Comparison of ENCODE assay signal across 27 cellular contexts in the genomic region with DNA sequence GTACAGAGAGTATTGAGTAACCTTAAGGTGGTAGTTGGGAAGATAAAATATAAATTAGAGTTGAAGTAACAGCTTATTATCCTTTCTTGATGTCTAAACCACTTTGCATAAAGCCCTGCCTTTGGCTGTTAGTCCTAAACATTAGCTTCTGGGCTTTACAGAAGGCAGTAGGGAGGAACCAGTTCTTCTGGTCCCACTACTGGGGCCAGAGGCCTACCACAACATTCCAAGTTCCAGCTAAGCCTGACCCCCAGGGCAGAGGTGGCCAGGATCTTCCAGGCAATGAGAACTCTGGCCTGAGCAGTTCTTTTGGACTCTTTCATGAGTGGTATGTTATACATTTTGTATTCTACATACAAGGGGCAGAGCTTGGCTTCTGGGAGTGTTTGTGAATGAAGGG. TPM values are rescaled to one million over a fixed set of nuclear protein-coding genes. Genes with fewer than 3 reads are reported as not detected.
DNase-seq lines count a peak whose midpoint lies in the region; ATAC-seq and TF ChIP-seq lines count a peak whose summit lies in the region.
"Had no signal": no experiment of that assay in that cellular context is flagged by ENCODE, and none has a peak within 500 bp of the region (broad histone marks: within the 10 kb centered on the region; RNA-seq: fewer than 3 reads in every experiment).

No MANE protein-coding gene starts in this region.

- peak overlapping the region in 1 of 2 donors; percentile 36 for H3K27ac ChIP-seq in breast epithelium
- H3K27ac ChIP-seq in hepatocyte, result no peak overlapping the region
- H3K27ac ChIP-seq: BLaER1 treated with 17β-estradiol and CSF1 and Interleukin-3, amounts not matched to agents 10 nM and 100 nM; HL-60; RWPE1; SK-N-MC had no signal

- peak; percentile 37 to 91 for DNase-seq in T47D (ENCODE audit: low read depth in 1 of 2, low spot score in 1 of 2)
- DNase-seq in breast epithelium (ENCODE audit: low spot score in 2 of 2), result no peak
- DNase-seq in NCI-H526 treated with DMSO at 0.1 percent for 48 hours (lab: John Stamatoyannopoulos, UW), result peak; percentile 8
- no peak for DNase-seq in hepatocyte (ENCODE audit: low spot score)
- no peak for DNase-seq in activated effector memory CD4-positive, alpha-beta T cell treated with anti-CD3 and anti-CD28 coated beads, Interleukin-2, amount 50 U/mL, for 16 hours
- no peak for DNase-seq in stimulated activated CD4-positive, alpha-beta T cell treated with anti-CD3 and anti-CD28 coated beads, Interleukin-2, amount 100 ng/mL, for 48 hours
- DNase-seq: AML-193; CD4-positive, alpha-beta T cell; DND-41; HCEC 1CT; Kasumi-1; NCI-H1105 treated with DMSO at 0.1 percent for 48 hours; NCI-H146; NCI-H1930; NCI-H2107; NCI-H446; NCI-H524 treated with DMSO at 0.1 percent for 48 hours; SHP77 had no signal

- no peaks in the 10 kb centered on the region for H3K4me1 ChIP-seq in breast epithelium
- no peaks in the 10 kb centered on the region for H3K4me1 ChIP-seq in hepatocyte (ENCODE audit: insufficient read depth)
- H3K4me1 ChIP-seq: BLaER1 treated with 17β-estradiol and CSF1 and Interleukin-3, amounts not matched to agents 10 nM and 100 nM had no signal

- in situ Hi-C loops in T47D (cut with HindIII; ENCODE audit: low pct_unique_long_range_greater_than_20kb, low sequenced_read_pairs), result no loop called here

- ATAC-seq in esophagus mucosa (peak; percentile 52), HG03439 (IDR thresholded peaks at IDR 0.05; ENCODE audit: unreplicated experiment) (no peak)
- ATAC-seq: Panc1 had no signal

- H3K9me3 ChIP-seq in breast epithelium (no peaks in the 10 kb centered on the region), hepatocyte (ENCODE audit: low read depth) (no peaks in the 10 kb centered on the region)
- H3K9me3 ChIP-seq: BLaER1 treated with 17β-estradiol and CSF1 and Interleukin-3, amounts not matched to agents 10 nM and 100 nM had no signal

- intact Hi-C loops in breast epithelium (cut with DNase I; ENCODE audit: low total_unique reads), result no loop called here

- no peaks in the 10 kb centered on the region for H3K79me2 ChIP-seq in hepatocyte

- no peaks in the 10 kb centered on the region for H4K20me1 ChIP-seq in hepatocyte (ENCODE audit: insufficient read depth, poor library complexity, severe bottlenecking)
- H4K20me1 ChIP-seq: BLaER1 treated with 17β-estradiol and CSF1 and Interleukin-3, amounts not matched to agents 10 nM and 100 nM had no signal

- no peaks in the 10 kb centered on the region for H3K36me3 ChIP-seq in breast epithelium
- no peaks in the 10 kb centered on the region for H3K36me3 ChIP-seq in hepatocyte (replicated peaks; ENCODE audit: insufficient read depth, low read depth)
- H3K36me3 ChIP-seq: BLaER1 treated with 17β-estradiol and CSF1 and Interleukin-3, amounts not matched to agents 10 nM and 100 nM had no signal

- no peak for TF ChIP-seq POLR2A in breast epithelium (IDR thresholded peaks at IDR 0.05)

- no peaks in the 10 kb centered on the region for H3K9me2 ChIP-seq in hepatocyte (replicated peaks; ENCODE audit: insufficient read depth)

- no peak overlapping the region for H3K4me2 ChIP-seq in hepatocyte
- H3K4me2 ChIP-seq: BLaER1 treated with 17β-estradiol and CSF1 and Interleukin-3, amounts not matched to agents 10 nM and 100 nM had no signal

- no peaks in the 10 kb centered on the region for H3K27me3 ChIP-seq in breast epithelium
- H3K27me3 ChIP-seq in hepatocyte, result peaks cover 15% of the 10 kb centered on the region
- H3K27me3 ChIP-seq: BLaER1 treated with 17β-estradiol and CSF1 and Interleukin-3, amounts not matched to agents 10 nM and 100 nM had no signal

- no peak overlapping the region for H2AFZ ChIP-seq in hepatocyte

- H3K4me3 ChIP-seq in breast epithelium, result no peak overlapping the region
- no peak overlapping the region for H3K4me3 ChIP-seq in hepatocyte
- H3K4me3 ChIP-seq: BLaER1 treated with 17β-estradiol and CSF1 and Interleukin-3, amounts not matched to agents 10 nM and 100 nM; SK-N-MC had no signal

- TF ChIP-seq CTCF in breast epithelium (IDR thresholded peaks at IDR 0.05) (no peak), hepatocyte (IDR thresholded peaks at IDR 0.05; ENCODE audit: poor library complexity) (no peak)

RNA-seq across cellular contexts. Expression of a gene that starts 26.1 kb away (rescaled TPM):
- total RNA-seq in breast epithelium, result 1 to 10 TPM in 2 of 3 donors, not detected in 1; 1.6 to 3.2 TPM
- not detected for total RNA-seq in esophagus mucosa
- 0.57 TPM in 1 of 2 replicates, not detected in the other for total RNA-seq in hepatocyte
- not detected in 2 replicates for polyA plus RNA-seq in hepatocyte
- total RNA-seq: CD4-positive, alpha-beta T cell; M059J had no signal
- polyA plus RNA-seq: AG04450 had no signal

RNA-seq across cellular contexts. Expression of a gene that starts 26.3 kb away (rescaled TPM):
- total RNA-seq in breast epithelium, result 1 to 10 TPM; 8.2 to 9.2 (median 9.0) TPM
- total RNA-seq in esophagus mucosa, result 4.5 TPM
- total RNA-seq in hepatocyte, result 8.8 and 9.5 TPM in 2 replicates
- polyA plus RNA-seq in hepatocyte, result 15.0 and 16.3 TPM in 2 replicates

RNA-seq across cellular contexts. Expression of a gene that starts 38.1 kb away (rescaled TPM):
- total RNA-seq in breast epithelium, result 1 to 10 TPM in 2 of 3 donors, under 1 TPM in 1; 0.33 to 5.4 (median 1.8) TPM
- total RNA-seq in esophagus mucosa, result 0.24 TPM
- total RNA-seq in hepatocyte, result 1.5 and 1.6 TPM in 2 replicates
- polyA plus RNA-seq in hepatocyte, result 5.3 and 9.4 TPM in 2 replicates
- polyA plus RNA-seq: AG04450 had no signal

Comparison
In these comparisons a context has a peak if more than half of its experiments do, and no peak if none do; other contexts are left out.
1. DNase-seq: peak in T47D (2 of 2) and NCI-H526 treated with DMSO at 0.1 percent for 48 hours (single experiment); none in breast epithelium (0 of 2), hepatocyte (single experiment), activated effector memory CD4-positive, alpha-beta T cell treated with anti-CD3 and anti-CD28 coated beads, Interleukin-2, amount 50 U/mL, for 16 hours (single experiment) and stimulated activated CD4-positive, alpha-beta T cell treated with anti-CD3 and anti-CD28 coated beads, Interleukin-2, amount 100 ng/mL, for 48 hours (0 of 2).